Comparison of ENCODE assay signal across 19 cellular contexts in the genomic region with DNA sequence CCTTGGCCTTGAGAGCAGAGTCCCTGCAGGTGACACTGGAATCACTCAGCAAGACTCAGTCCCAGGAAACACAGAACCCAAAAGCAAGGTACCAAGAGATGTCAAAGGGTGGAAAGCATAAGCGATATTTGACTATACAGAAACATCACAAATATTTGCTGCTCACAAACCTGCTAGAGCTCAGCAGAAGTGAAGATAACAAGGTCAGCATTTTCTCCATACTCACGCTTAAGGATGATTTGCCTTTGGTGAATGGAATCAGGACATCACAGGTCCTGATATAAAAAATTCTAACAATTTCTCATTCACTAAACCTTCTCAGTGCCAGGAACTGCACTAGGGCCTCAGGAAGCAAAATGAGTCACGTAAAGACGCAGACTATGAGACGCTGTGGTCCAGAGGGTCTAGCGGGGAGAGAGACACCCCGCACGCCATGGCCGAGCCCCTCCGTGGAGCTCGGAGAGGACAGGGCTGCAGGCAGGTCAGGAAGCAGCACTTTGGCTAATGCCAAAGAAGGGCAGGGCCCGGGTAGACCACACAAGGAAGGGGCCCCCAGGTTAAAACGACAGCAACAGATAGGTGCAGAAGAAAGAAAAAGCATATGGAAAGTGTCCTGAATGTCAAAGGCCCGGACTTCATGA. TPM values are rescaled to one million over a fixed set of nuclear protein-coding genes. Genes with fewer than 3 reads are reported as not detected.
DNase-seq lines count a peak whose midpoint lies in the region; ATAC-seq, FAIRE-seq and TF ChIP-seq lines count a peak whose summit lies in the region.
"Had no signal": no experiment of that assay in that cellular context is flagged by ENCODE, and none has a peak within 500 bp of the region (broad histone marks: within the 10 kb centered on the region; RNA-seq: fewer than 3 reads in every experiment).

No MANE protein-coding gene starts in this region.

- no peak overlapping the region for H3K4me3 ChIP-seq in left ventricle myocardium inferior
- no peak overlapping the region for H3K4me3 ChIP-seq in right cardiac atrium (ENCODE audit: low read length)
- no peak overlapping the region for H3K4me3 ChIP-seq in K562
- H3K4me3 ChIP-seq in testis, result no peak overlapping the region
- H3K4me3 ChIP-seq: BLaER1 treated with 17β-estradiol and CSF1 and Interleukin-3, amounts not matched to agents 10 nM and 100 nM; GM12878 had no signal

- TF ChIP-seq CTCF in left ventricle myocardium inferior (IDR thresholded peaks at IDR 0.05; ENCODE audit: borderline replicate concordance) (no peak), K562 (IDR thresholded peaks at IDR 0.05 in 2 of 3, conservative IDR thresholded peaks at IDR 0.05 in 1 of 3; ENCODE audit: insufficient read depth in 2 of 3, low read depth in 1 of 3, low read length in 3 of 3) (no peak), testis (IDR thresholded peaks at IDR 0.05) (no peak)

- no TSS peak for BruUV-seq in K562 (replicated peaks; lab: Mats Ljungman, UMichigan)

- no peak for TF ChIP-seq RAD21 in K562 (CRISPR knock-in tag; conservative IDR thresholded peaks at IDR 0.05 in 1 of 2, IDR thresholded peaks at IDR 0.05 in 1 of 2)

- H3K9me3 ChIP-seq in left ventricle myocardium inferior (replicated peaks) (no peaks in the 10 kb centered on the region), right cardiac atrium (ENCODE audit: control insufficient read depth, low read length) (no peaks in the 10 kb centered on the region), K562 (replicated peaks; ENCODE audit: control insufficient read depth, insufficient read depth, low read depth, low read length) (no peaks in the 10 kb centered on the region), testis (no peaks in the 10 kb centered on the region)
- H3K9me3 ChIP-seq: BLaER1 treated with 17β-estradiol and CSF1 and Interleukin-3, amounts not matched to agents 10 nM and 100 nM had no signal

- DNase-seq in left ventricle myocardium inferior, result no peak
- no peak for DNase-seq in right cardiac atrium
- no peak for DNase-seq in K562 (ENCODE audit: extremely low read depth in 1 of 4, low spot score in 3 of 4)
- peak; percentile 22 for DNase-seq in left lobe of liver (ENCODE audit: low spot score)
- DNase-seq in testis, result peak; percentile 10
- DNase-seq in H54 (ENCODE audit: insufficient read length, low spot score), result no peak
- DNase-seq: CD8-positive, alpha-beta memory T cell; DMS 273 treated with DMSO at 0.1 percent for 48 hours; GDM1; KG1; NCI-H1436 treated with DMSO at 0.1 percent for 48 hours; NCI-H2029 treated with DMSO at 0.1 percent for 48 hours; NCI-H510A treated with DMSO at 0.1 percent for 48 hours had no signal

- no peak for ATAC-seq in right cardiac atrium
- ATAC-seq in K562, result no peak
- ATAC-seq in left lobe of liver, result no peak
- no peak for ATAC-seq in GM18502 (IDR thresholded peaks at IDR 0.05; ENCODE audit: poor library complexity, unreplicated experiment)
- no peak for ATAC-seq in HG02678 (IDR thresholded peaks at IDR 0.05; ENCODE audit: unreplicated experiment)
- ATAC-seq: GM12878 had no signal

- 87% methylated on average over 14 of the region's 14 CpGs for WGBS in right cardiac atrium
- 64% methylated on average over 14 of the region's 14 CpGs for WGBS in K562 (ENCODE audit: insufficient coverage, low coverage, missing lambda C conversion rate)
- 77 to 87% methylated on average over 14 of the region's 14 CpGs for WGBS in testis, 2 donors

- H3K9ac ChIP-seq in K562 (ENCODE audit: insufficient read depth in 1 of 2, low read depth in 2 of 2, low read length in 2 of 2), result peak overlapping the region in 1 of 2 experiments; percentile 55; a peak in 2 of 4 replicates
- H3K9ac ChIP-seq: BLaER1 treated with 17β-estradiol and CSF1 and Interleukin-3, amounts not matched to agents 10 nM and 100 nM had no signal

- H2AFZ ChIP-seq in K562 (ENCODE audit: low read depth, low read length), result no peak overlapping the region

- no peak for TF ChIP-seq EP300 in K562 (IDR thresholded peaks at IDR 0.05; ENCODE audit: low read length)

- peaks cover 20% of the 10 kb centered on the region; the same call in 2 of the 3 replicates for H3K79me2 ChIP-seq in K562 (ENCODE audit: control insufficient read depth, insufficient read depth, low read length)

- no peaks in the 10 kb centered on the region for H3K9me1 ChIP-seq in K562 (ENCODE audit: control insufficient read depth, insufficient read depth, low read length)

- H3K4me1 ChIP-seq in left ventricle myocardium inferior, result peaks cover 61% of the 10 kb centered on the region
- no peaks in the 10 kb centered on the region for H3K4me1 ChIP-seq in right cardiac atrium (ENCODE audit: control insufficient read depth, insufficient read depth, low read length)
- H3K4me1 ChIP-seq in K562 (replicated peaks in 1 of 2; ENCODE audit: control insufficient read depth in 2 of 2, insufficient read depth in 2 of 2, low read length in 2 of 2), result peaks cover 16 to 36% of the 10 kb centered on the region in 2 experiments; a peak in 4 of 5 replicates
- peaks cover 16% of the 10 kb centered on the region for H3K4me1 ChIP-seq in testis
- H3K4me1 ChIP-seq: BLaER1 treated with 17β-estradiol and CSF1 and Interleukin-3, amounts not matched to agents 10 nM and 100 nM had no signal

- H4K20me1 ChIP-seq in K562 (replicated peaks; ENCODE audit: control insufficient read depth, insufficient read depth, low read length), result peaks cover 19% of the 10 kb centered on the region; the same call in 1 of the 2 replicates

- POLR2A ChIA-PET in K562 (lab: Yijun Ruan, JAX), result interaction anchor here (0.7 to 1.9 kb wide), 4 partner anchors 8 to 27 kb away, joined by 3 to 9 read pairs (median 4); no protein-coding TSS in a partner anchor

- no peaks in the 10 kb centered on the region for H3K27me3 ChIP-seq in left ventricle myocardium inferior (ENCODE audit: low read depth)
- no peaks in the 10 kb centered on the region for H3K27me3 ChIP-seq in right cardiac atrium (ENCODE audit: control insufficient read depth, insufficient read depth)
- H3K27me3 ChIP-seq in K562 (ENCODE audit: control insufficient read depth in 2 of 2, insufficient read depth in 2 of 2, low read length in 2 of 2), result peaks cover 0 to 23% of the 10 kb centered on the region in 2 experiments; a peak in 1 of 5 replicates
- H3K27me3 ChIP-seq in testis, result no peaks in the 10 kb centered on the region
- H3K27me3 ChIP-seq: BLaER1 treated with 17β-estradiol and CSF1 and Interleukin-3, amounts not matched to agents 10 nM and 100 nM had no signal

- intact Hi-C loops in left ventricle myocardium inferior (cut with micrococcal nuclease), result no loop called here
- intact Hi-C loops in right cardiac atrium (cut with DNase I), result no loop called here
- intact Hi-C loops in K562 (cut with micrococcal nuclease), result no loop called here
- intact Hi-C loops in testis (cut with DNase I; ENCODE audit: low total_unique reads), result no loop called here

- in situ Hi-C loops in K562 (cut with MboI), result no loop called here

- CTCF ChIA-PET in K562 (lab: Yijun Ruan, JAX; ENCODE audit: low intra/inter-chr PET ratio), result no interaction called here

- TF ChIP-seq POLR2A in K562 (conservative IDR thresholded peaks at IDR 0.05) (no peak), testis (IDR thresholded peaks at IDR 0.05) (no peak), H54 (IDR thresholded peaks at IDR 0.05; ENCODE audit: low read depth, low read length) (no peak)

- peak overlapping the region; percentile 62; the same call in 1 of the 2 replicates for H3K4me2 ChIP-seq in K562 (ENCODE audit: insufficient read depth, low read length)
- H3K4me2 ChIP-seq: BLaER1 treated with 17β-estradiol and CSF1 and Interleukin-3, amounts not matched to agents 10 nM and 100 nM had no signal

- H3K36me3 ChIP-seq in left ventricle myocardium inferior (no peaks in the 10 kb centered on the region), K562 (ENCODE audit: control insufficient read depth, insufficient read depth, low read length) (peaks cover 11% of the 10 kb centered on the region), testis (ENCODE audit: low read depth, missing control alignments) (no peaks in the 10 kb centered on the region)
- H3K36me3 ChIP-seq: BLaER1 treated with 17β-estradiol and CSF1 and Interleukin-3, amounts not matched to agents 10 nM and 100 nM had no signal

- peak overlapping the region; percentile 14 for H3K27ac ChIP-seq in left ventricle myocardium inferior (replicated peaks)
- no peak overlapping the region for H3K27ac ChIP-seq in right cardiac atrium (ENCODE audit: low read length)
- H3K27ac ChIP-seq in K562 (ENCODE audit: extremely low read depth, low read depth, low read length), result no peak overlapping the region
- peak overlapping the region; percentile 24 to 40 for H3K27ac ChIP-seq in testis
- H3K27ac ChIP-seq: BLaER1 treated with 17β-estradiol and CSF1 and Interleukin-3, amounts not matched to agents 10 nM and 100 nM had no signal

- FAIRE-seq in K562 (lab: Jason Lieb, UNC) (no peak), H54 (lab: Jason Lieb, UNC) (no peak)
- FAIRE-seq: A204.1, GM12878, GM18507 had no signal

TF ChIP-seq in K562, 482 proteins besides CTCF, POLR2A, EP300 and RAD21 (continues in another document):
- TF ChIP-seq MAFG (tag; conservative IDR thresholded peaks at IDR 0.05), result peak; percentile 40; the same call in 1 of the 2 replicates
- TF ChIP-seq MAFK (IDR thresholded peaks at IDR 0.05; ENCODE audit: low read length), result peak; percentile 26; the same call in 1 of the 2 replicates
- TF ChIP-seq ETV1 (tag; conservative IDR thresholded peaks at IDR 0.05; ENCODE audit: low read depth), result no peak

RNA-seq across cellular contexts. Expression of a gene that starts 10.7 kb away (rescaled TPM):
- total RNA-seq in left ventricle myocardium inferior (28.6 TPM), right cardiac atrium (10 to 100 TPM; 13.4 to 21.4 (median 17.1) TPM), K562 (2014; rRNA removed) (14.5 and 27.2 TPM in 2 replicates), K562 (2014; rRNA removed; fragmentation: Illumina TruSeq; extraction: Trizol) (13.7 and 14.4 TPM in 2 replicates), K562 (2015; rRNA removed; fragmentation: Illumina TruSeq; extraction: Trizol) (11.2 and 11.8 TPM in 2 replicates), K562 (2021) (17.6 and 18.3 TPM in 2 replicates), left lobe of liver (180 TPM), testis (100 to 1,000 TPM in 1 of 2 donors, 10 to 100 TPM in 1; 95.4 to 156 TPM)
- polyA plus RNA-seq in right cardiac atrium (7.7 TPM), K562 (2011; rRNA removed) (32.6 and 36.7 TPM in 2 replicates), K562 (2014; fragmentation: Illumina TruSeq; extraction: Trizol) (17.5 and 20.5 TPM in 2 replicates), K562 (2014; fragmentation: Nextera tagmentation; extraction: Ambion mirVana) (1 to 10 TPM; 2.2 to 3.4 TPM), K562 (2014; rRNA removed) (19.3 and 20.7 TPM in 2 replicates), testis (ENCODE audit: insufficient read depth, low read depth, low replicate concordance) (43.9 TPM)
- total RNA-seq in K562 (2011; cell fraction: chromatin; rRNA removed; ENCODE audit: low replicate concordance), result 94.9 and 139 TPM in 2 replicates
- 83.4 and 91.1 TPM in 2 replicates for total RNA-seq in K562 (2011; cell fraction: nucleolus; rRNA removed)
- total RNA-seq in K562 (2011; cell fraction: nucleoplasm; rRNA removed), result 86.1 and 94.3 TPM in 2 replicates
- polyA plus RNA-seq in K562 (2011; cell fraction: cytosol; rRNA removed), result 23.3 and 26.1 TPM in 2 replicates
- polyA plus RNA-seq in K562 (2011; cell fraction: nucleus; rRNA removed), result 87.3 and 101 TPM in 2 replicates
- 17.5 and 24.2 TPM in 2 replicates for polyA plus RNA-seq in K562 (2012)
- 24.8 and 36.1 TPM in 2 replicates for polyA minus RNA-seq in K562 (2011; rRNA and poly(A)+ RNA removed)
- polyA minus RNA-seq in K562 (2011; cell fraction: cytosol; rRNA and poly(A)+ RNA removed), result 30.4 and 31.4 TPM in 2 replicates
- polyA minus RNA-seq in K562 (2011; cell fraction: nucleus; rRNA and poly(A)+ RNA removed), result 33.4 and 41.8 TPM in 2 replicates

Comparison
In these comparisons a context has a peak if more than half of its experiments do, and no peak if none do; other contexts are left out.
1. H3K27ac ChIP-seq: peak in left ventricle myocardium inferior (single experiment) and testis (2 of 2); none in right cardiac atrium (single experiment) and K562 (single experiment).
2. DNase-seq: peak in left lobe of liver (single experiment) and testis (single experiment); none in left ventricle myocardium inferior (single experiment), right cardiac atrium (0 of 3), K562 (0 of 4) and H54 (single experiment).